Comparison of ENCODE assay signal across 19 cellular contexts in the genomic region with DNA sequence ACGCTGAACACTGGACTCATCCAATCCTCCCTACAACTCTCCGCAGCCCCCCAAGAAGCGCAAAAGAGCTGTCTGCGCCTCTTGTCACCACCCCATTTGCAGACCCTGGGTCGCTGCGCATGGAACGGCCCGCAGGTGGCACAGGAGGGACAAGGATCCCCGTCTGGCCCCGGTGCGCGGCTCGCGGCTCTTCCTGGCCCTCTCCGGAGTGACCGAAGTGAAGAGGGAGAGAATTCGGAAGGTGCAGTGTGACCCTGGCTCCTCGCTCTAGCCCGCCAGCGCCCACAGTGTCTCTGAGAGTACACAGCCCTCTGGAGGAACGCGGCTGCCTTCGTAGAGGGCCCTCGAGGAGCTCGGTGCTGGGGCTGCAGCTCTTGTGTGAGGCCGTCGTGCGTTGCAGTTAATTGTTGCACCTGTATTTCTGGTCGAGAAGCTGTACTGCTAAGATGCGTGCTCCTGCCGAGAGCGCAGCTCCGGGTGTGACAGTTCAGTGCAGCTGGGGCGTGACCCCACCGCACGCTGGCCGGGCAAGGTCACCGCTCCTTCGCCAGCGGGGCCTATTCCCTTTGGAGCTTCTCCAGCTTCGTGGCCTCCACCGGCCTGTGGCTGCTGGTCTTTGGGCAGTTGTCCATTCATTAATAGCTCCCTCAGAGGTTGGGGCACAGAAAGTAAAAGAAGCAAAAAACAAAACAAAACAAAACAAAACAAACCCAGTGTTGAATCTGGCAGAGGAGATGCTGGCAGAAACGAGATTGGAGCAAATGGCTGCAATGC.
DNase-seq lines count a peak whose midpoint lies in the region; ATAC-seq and TF ChIP-seq lines count a peak whose summit lies in the region.
"Had no signal": no experiment of that assay in that cellular context is flagged by ENCODE, and none has a peak within 500 bp of the region (broad histone marks: within the 10 kb centered on the region; RNA-seq: fewer than 3 reads in every experiment).

No MANE protein-coding gene starts in this region.

- no peak for TF ChIP-seq POLR2A in prostate gland (IDR thresholded peaks at IDR 0.05)

- 55% methylated on average over 43 of the region's 43 CpGs for WGBS in prostate gland
- WGBS in hepatocyte (ENCODE audit: low lambda C conversion rate, missing lambda C conversion rate): 58% methylated on average over 43 of the region's 43 CpGs

- H3K27me3 ChIP-seq in prostate gland (replicated peaks; ENCODE audit: insufficient read depth) (no peaks in the 10 kb centered on the region), hepatocyte (peaks cover 10% of the 10 kb centered on the region)

- peaks cover 13% of the 10 kb centered on the region for H3K27me3 Mint-ChIP-seq in WTC11 (ENCODE audit: low read depth)

- no peak overlapping the region for H3K4me3 Mint-ChIP-seq in WTC11
- H3K4me3 Mint-ChIP-seq: activated B cell treated with CpG ODN at 0.5 μM for 24 hours; activated T-helper 17 cell treated with anti-CD3 and anti-CD28 coated beads, Interleukin-2, amount 50 U/mL, for 72 hours; B cell; central memory CD8-positive, alpha-beta T cell; T-helper 17 cell had no signal

- H3K4me3 ChIP-seq in prostate gland (no peak overlapping the region), hepatocyte (no peak overlapping the region)

- H2AFZ ChIP-seq in hepatocyte: no peak overlapping the region

- POLR2A ChIA-PET in WTC11 (lab: Charles Lee): interaction anchor here (1.0 kb wide), 1 partner anchor 120 kb away, joined by 3 read pairs; no protein-coding TSS in a partner anchor

- CTCF ChIA-PET in WTC11 (lab: Charles Lee): interaction anchor here (0.7 to 2.0 kb wide), 9 partner anchors 10 to 326 kb away, joined by 3 to 20 read pairs (median 4); no protein-coding TSS in a partner anchor

- DNase-seq in HuH-7 (ENCODE audit: low spot score) (peak; percentile 10), WTC11 (ENCODE audit: low spot score) (peak; percentile 73), islet precursor cell (peak; percentile 60), prostate gland (ENCODE audit: low spot score) (peak; percentile 6), hepatocyte (ENCODE audit: low spot score) (no peak), middle frontal gyrus (ENCODE audit: extremely low spot score, low spot score) (no peak)
- no peak for DNase-seq in effector CD4-positive, alpha-beta T cell
- DNase-seq: activated B cell treated with CpG ODN at 0.5 μM for 24 hours; amniotic stem cell; DMS 273 treated with DMSO at 0.1 percent for 48 hours; foreskin melanocyte; KBM-7; midbrain; Right ventricle myocardium superior; stimulated activated CD4-positive, alpha-beta T cell treated with anti-CD3 and anti-CD28 coated beads, Interleukin-4, amount 100 ng/mL, for 4 hours; T-helper 17 cell had no signal

- no peaks in the 10 kb centered on the region for H3K36me3 ChIP-seq in prostate gland
- H3K36me3 ChIP-seq in hepatocyte (replicated peaks; ENCODE audit: insufficient read depth, low read depth): no peaks in the 10 kb centered on the region

- H3K4me2 ChIP-seq in hepatocyte: no peak overlapping the region

- no peaks in the 10 kb centered on the region for H4K20me1 ChIP-seq in hepatocyte (ENCODE audit: insufficient read depth, poor library complexity, severe bottlenecking)

- TF ChIP-seq CTCF in WTC11 (IDR thresholded peaks at IDR 0.05) (no peak), prostate gland (IDR thresholded peaks at IDR 0.05) (peak in 2 of 4 experiments; percentile 16 to 46), hepatocyte (IDR thresholded peaks at IDR 0.05; ENCODE audit: poor library complexity) (no peak)

- H3K27ac ChIP-seq in prostate gland (no peak overlapping the region), hepatocyte (no peak overlapping the region)

- H3K4me1 ChIP-seq in prostate gland (replicated peaks): no peaks in the 10 kb centered on the region
- H3K4me1 ChIP-seq in hepatocyte (ENCODE audit: insufficient read depth): no peaks in the 10 kb centered on the region

- no peak overlapping the region for H3K27ac Mint-ChIP-seq in WTC11
- H3K27ac Mint-ChIP-seq: activated B cell treated with CpG ODN at 0.5 μM for 24 hours; activated T-helper 17 cell treated with anti-CD3 and anti-CD28 coated beads, Interleukin-2, amount 50 U/mL, for 72 hours; B cell; T-helper 17 cell had no signal

- H3K9me3 Mint-ChIP-seq in WTC11: peaks cover 5% of the 10 kb centered on the region
- H3K9me3 Mint-ChIP-seq: activated B cell treated with CpG ODN at 0.5 μM for 24 hours; activated T-helper 17 cell treated with anti-CD3 and anti-CD28 coated beads, Interleukin-2, amount 50 U/mL, for 72 hours; central memory CD8-positive, alpha-beta T cell had no signal

- H3K9me2 ChIP-seq in hepatocyte (replicated peaks; ENCODE audit: insufficient read depth): no peaks in the 10 kb centered on the region

- intact Hi-C loops in prostate gland (cut with DNase I): no loop called here

- peak; percentile 94 for ATAC-seq in WTC11
- ATAC-seq: activated T-helper 17 cell treated with anti-CD3 and anti-CD28 coated beads, Interleukin-2, amount 50 U/mL, for 72 hours; T-helper 17 cell had no signal

- peaks cover 9% of the 10 kb centered on the region; the same call in 1 of the 2 replicates for H3K4me1 Mint-ChIP-seq in WTC11
- H3K4me1 Mint-ChIP-seq: activated B cell treated with CpG ODN at 0.5 μM for 24 hours; activated T-helper 17 cell treated with anti-CD3 and anti-CD28 coated beads, Interleukin-2, amount 50 U/mL, for 72 hours; B cell; central memory CD8-positive, alpha-beta T cell; T-helper 17 cell had no signal

- no peaks in the 10 kb centered on the region for H3K79me2 ChIP-seq in hepatocyte

- no peaks in the 10 kb centered on the region for H3K9me3 ChIP-seq in prostate gland
- no peaks in the 10 kb centered on the region for H3K9me3 ChIP-seq in hepatocyte (ENCODE audit: low read depth)

- no peaks in the 10 kb centered on the region for H3K36me3 Mint-ChIP-seq in WTC11

TF ChIP-seq in WTC11, 78 proteins besides CTCF, POLR2A, EP300 and RAD21:
- TF ChIP-seq, protein P1, sequence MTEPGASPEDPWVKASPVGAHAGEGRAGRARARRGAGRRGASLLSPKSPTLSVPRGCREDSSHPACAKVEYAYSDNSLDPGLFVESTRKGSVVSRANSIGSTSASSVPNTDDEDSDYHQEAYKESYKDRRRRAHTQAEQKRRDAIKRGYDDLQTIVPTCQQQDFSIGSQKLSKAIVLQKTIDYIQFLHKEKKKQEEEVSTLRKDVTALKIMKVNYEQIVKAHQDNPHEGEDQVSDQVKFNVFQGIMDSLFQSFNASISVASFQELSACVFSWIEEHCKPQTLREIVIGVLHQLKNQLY (CRISPR knock-in tag; IDR thresholded peaks at IDR 0.05): no peak
- peak; percentile 12; the same call in 1 of the 2 replicates for TF ChIP-seq FOXP1 (CRISPR knock-in tag; IDR thresholded peaks at IDR 0.05; ENCODE audit: borderline replicate concordance)
- no peak for TF ChIP-seq MXD4 (CRISPR knock-in tag; IDR thresholded peaks at IDR 0.05; ENCODE audit: borderline replicate concordance)
- no peak for TF ChIP-seq KAT7 (CRISPR knock-in tag; IDR thresholded peaks at IDR 0.05; ENCODE audit: borderline replicate concordance)
- TF ChIP-seq, protein P2, sequence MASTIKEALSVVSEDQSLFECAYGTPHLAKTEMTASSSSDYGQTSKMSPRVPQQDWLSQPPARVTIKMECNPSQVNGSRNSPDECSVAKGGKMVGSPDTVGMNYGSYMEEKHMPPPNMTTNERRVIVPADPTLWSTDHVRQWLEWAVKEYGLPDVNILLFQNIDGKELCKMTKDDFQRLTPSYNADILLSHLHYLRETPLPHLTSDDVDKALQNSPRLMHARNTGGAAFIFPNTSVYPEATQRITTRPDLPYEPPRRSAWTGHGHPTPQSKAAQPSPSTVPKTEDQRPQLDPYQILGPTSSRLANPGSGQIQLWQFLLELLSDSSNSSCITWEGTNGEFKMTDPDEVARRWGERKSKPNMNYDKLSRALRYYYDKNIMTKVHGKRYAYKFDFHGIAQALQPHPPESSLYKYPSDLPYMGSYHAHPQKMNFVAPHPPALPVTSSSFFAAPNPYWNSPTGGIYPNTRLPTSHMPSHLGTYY (CRISPR knock-in tag; IDR thresholded peaks at IDR 0.05): no peak

Comparison
In these comparisons a context has a peak if more than half of its experiments do, and no peak if none do; other contexts are left out.
1. DNase-seq: peak in HuH-7 (single experiment), WTC11 (single experiment), islet precursor cell (single experiment) and prostate gland (single experiment); none in effector CD4-positive, alpha-beta T cell (single experiment), hepatocyte (single experiment) and middle frontal gyrus (single experiment).